In the genomic region with DNA sequence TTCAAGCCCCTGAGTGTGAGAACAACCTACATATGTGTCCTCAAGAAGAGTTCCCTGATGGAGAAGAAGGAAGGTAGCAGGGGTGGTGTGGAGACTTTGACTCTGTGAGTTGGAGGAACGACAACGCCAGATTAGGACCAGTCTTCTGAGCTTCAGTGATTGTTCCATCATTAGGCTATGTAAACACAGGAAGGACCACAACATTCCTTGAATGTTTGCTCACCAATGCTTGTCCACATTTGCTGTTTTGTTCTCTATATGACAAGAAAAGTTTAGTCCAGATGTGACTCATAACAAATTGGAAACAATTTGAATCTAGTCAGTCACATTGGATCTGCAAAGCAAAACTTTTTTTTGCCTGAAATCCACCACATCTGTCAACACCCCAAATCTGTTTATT, we compare ENCODE assay signal across 10 cellular contexts.
DNase-seq lines count a peak whose midpoint lies in the region; ATAC-seq, FAIRE-seq and TF ChIP-seq lines count a peak whose summit lies in the region.
"Had no signal": no experiment of that assay in that cellular context is flagged by ENCODE, and none has a peak within 500 bp of the region (broad histone marks: within the 10 kb centered on the region; RNA-seq: fewer than 3 reads in every experiment).

No MANE protein-coding gene starts in this region.

- H3K27me3 Mint-ChIP-seq in activated B cell treated with CpG ODN at 0.5 μM for 24 hours, result no peaks in the 10 kb centered on the region

- peaks cover 96% of the 10 kb centered on the region for H3K4me1 Mint-ChIP-seq in activated B cell treated with CpG ODN at 0.5 μM for 24 hours

- no peak overlapping the region for H3K4me3 Mint-ChIP-seq in activated B cell treated with CpG ODN at 0.5 μM for 24 hours

- POLR2A ChIA-PET in activated B cell treated with CpG ODN at 0.5 μM for 24 hours (lab: Charles Lee), result interaction anchor here (1.2 to 7.5 kb wide), 8 partner anchors 15 to 125 kb away, joined by 3 to 167 read pairs (median 16); a partner anchor contains a TSS

- H3K4me3 ChIP-seq in fibroblast of the aortic adventitia (ENCODE audit: low read depth, low read length) (no peak overlapping the region), spleen (no peak overlapping the region)

- ATAC-seq in activated B cell treated with CpG ODN at 0.5 μM for 24 hours (ENCODE audit: low read depth) (no peak), GM19467 (IDR thresholded peaks at IDR 0.05; ENCODE audit: unreplicated experiment) (no peak)
- ATAC-seq: Panc1 had no signal

- intact Hi-C loops in activated B cell treated with CpG ODN at 0.5 μM for 24 hours (cut with micrococcal nuclease), result loop anchor here (1.0 kb wide), 1 partner anchor 22 kb away; no protein-coding TSS in a partner anchor
- intact Hi-C loops in spleen (cut with DNase I; ENCODE audit: low total_unique reads), result no loop called here

- CTCF ChIA-PET in activated B cell treated with CpG ODN at 0.5 μM for 24 hours (lab: Charles Lee), result interaction anchor here (1.3 to 5.0 kb wide), 5 partner anchors 14 to 124 kb away, joined by 4 to 39 read pairs (median 10); a partner anchor contains a TSS

- H3K27ac ChIP-seq in spleen, result peak overlapping the region in 5 of 8 donors; percentile 64 to 81 (median 71)

- 79 to 87% (median 83%) methylated on average over 2 of the region's 2 CpGs for WGBS in spleen, 5 donors

- H3K27ac Mint-ChIP-seq in activated B cell treated with CpG ODN at 0.5 μM for 24 hours, result peak overlapping the region; percentile 87

- DNase-seq in GM18507 (ENCODE audit: extremely low spot score, insufficient read length, low read depth) (no peak), activated B cell treated with CpG ODN at 0.5 μM for 24 hours (no peak), fibroblast of the aortic adventitia (ENCODE audit: low read depth) (peak; percentile 87), spleen (no peak), cerebellar nuclear complex (lab: John Stamatoyannopoulos, UW) (no peak), SK-N-DZ (ENCODE audit: low spot score) (no peak)
- DNase-seq: activated CD4-positive, alpha-beta T cell treated with anti-CD3 and anti-CD28 coated beads, Interleukin-2, amount 50 U/mL, for 4 hours; NCI-H1092 had no signal

- TF ChIP-seq CTCF in activated B cell treated with CpG ODN at 0.5 μM for 24 hours (IDR thresholded peaks at IDR 0.05) (no peak), fibroblast of the aortic adventitia (IDR thresholded peaks at IDR 0.05; ENCODE audit: insufficient read depth, low read length) (no peak), spleen (IDR thresholded peaks at IDR 0.05 in 8 of 11, conservative IDR thresholded peaks at IDR 0.05 in 3 of 11) (no peak)

- no peaks in the 10 kb centered on the region for H3K27me3 ChIP-seq in spleen (replicated peaks in 1 of 7)

- H3K36me3 Mint-ChIP-seq in activated B cell treated with CpG ODN at 0.5 μM for 24 hours (ENCODE audit: low read depth), result peaks cover 49% of the 10 kb centered on the region

- peaks cover 2% of the 10 kb centered on the region for H3K9me3 Mint-ChIP-seq in activated B cell treated with CpG ODN at 0.5 μM for 24 hours

- H3K9me3 ChIP-seq in spleen, result peaks cover 0 to 6% (median 0%) of the 10 kb centered on the region in 8 donors

- peaks cover 0 to 17% (median 0%) of the 10 kb centered on the region in 6 donors for H3K36me3 ChIP-seq in spleen

- H3K4me1 ChIP-seq in spleen, result peaks cover 11 to 78% (median 40%) of the 10 kb centered on the region in 6 donors

- no peak for TF ChIP-seq POLR2A in spleen (IDR thresholded peaks at IDR 0.05)

- FAIRE-seq in GM18507 (lab: Jason Lieb, UNC), result peak; percentile 58
